In the genomic region with DNA sequence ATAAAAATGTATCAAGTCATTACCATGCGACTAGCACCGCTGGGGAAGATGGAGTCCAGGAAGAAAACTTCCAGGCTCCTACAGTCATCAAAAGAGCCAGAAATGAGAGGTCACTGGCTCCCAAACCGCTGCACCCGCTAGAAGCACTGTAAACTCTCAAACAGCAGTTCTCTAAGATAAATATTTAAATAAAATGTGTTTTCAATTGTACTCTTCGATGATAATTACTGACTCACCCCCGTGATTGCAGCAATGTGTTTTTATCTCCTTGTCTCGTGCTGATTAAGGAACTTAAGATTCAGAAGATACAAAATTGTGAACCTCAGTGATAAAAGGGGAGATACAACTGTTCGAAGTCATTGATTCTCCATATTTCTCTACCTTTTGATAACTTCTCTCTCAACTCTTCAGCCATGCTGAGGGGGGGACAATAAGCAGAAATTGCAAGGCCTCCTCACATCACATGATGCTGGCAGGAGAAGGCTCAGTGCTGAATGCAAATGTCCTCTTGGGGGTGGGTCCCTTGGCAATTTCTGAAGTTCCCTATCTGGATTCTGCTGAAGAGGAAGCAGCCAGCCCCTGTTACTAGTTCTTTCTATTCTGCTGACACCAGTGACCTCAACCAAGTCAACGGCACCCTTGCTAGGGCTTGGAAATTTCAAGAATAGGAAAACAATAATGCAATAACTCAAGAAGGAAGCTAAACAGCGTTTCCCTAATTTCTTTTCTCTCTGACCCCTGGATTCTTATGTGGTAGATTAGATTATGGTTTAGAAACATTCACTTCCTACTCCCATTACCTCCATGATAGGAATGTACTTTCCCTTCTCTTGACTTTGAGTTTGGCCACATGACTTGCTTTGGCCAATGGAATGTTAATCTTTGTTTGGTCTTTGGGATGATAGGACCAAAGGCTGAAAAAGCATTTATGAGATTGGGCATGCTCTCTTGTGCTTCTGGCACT, we compare ENCODE assay signal across 1 cellular context.
TF ChIP-seq lines count a peak whose summit lies in the region.

No MANE protein-coding gene starts in this region.

TF ChIP-seq in GM23338, 12 proteins besides CTCF, POLR2A, EP300 and RAD21 (continued from another document):
- TF ChIP-seq ZNF462 (CRISPR knock-in tag; IDR thresholded peaks at IDR 0.05) (no peak), CREB1 (CRISPR knock-in tag; IDR thresholded peaks at IDR 0.05; ENCODE audit: low read depth) (no peak), EZH2phosphoT487 (IDR thresholded peaks at IDR 0.05; ENCODE audit: unreplicated experiment) (no peak), JUNB (IDR thresholded peaks at IDR 0.05; ENCODE audit: unreplicated experiment) (no peak), REST (IDR thresholded peaks at IDR 0.05; ENCODE audit: unreplicated experiment) (no peak), ZNF114 (CRISPR knock-in tag; IDR thresholded peaks at IDR 0.05) (no peak), POLR2AphosphoS5 (IDR thresholded peaks at IDR 0.05; ENCODE audit: low read depth) (no peak)
